8 cellular contexts compared by ENCODE assay signal in the genomic region with DNA sequence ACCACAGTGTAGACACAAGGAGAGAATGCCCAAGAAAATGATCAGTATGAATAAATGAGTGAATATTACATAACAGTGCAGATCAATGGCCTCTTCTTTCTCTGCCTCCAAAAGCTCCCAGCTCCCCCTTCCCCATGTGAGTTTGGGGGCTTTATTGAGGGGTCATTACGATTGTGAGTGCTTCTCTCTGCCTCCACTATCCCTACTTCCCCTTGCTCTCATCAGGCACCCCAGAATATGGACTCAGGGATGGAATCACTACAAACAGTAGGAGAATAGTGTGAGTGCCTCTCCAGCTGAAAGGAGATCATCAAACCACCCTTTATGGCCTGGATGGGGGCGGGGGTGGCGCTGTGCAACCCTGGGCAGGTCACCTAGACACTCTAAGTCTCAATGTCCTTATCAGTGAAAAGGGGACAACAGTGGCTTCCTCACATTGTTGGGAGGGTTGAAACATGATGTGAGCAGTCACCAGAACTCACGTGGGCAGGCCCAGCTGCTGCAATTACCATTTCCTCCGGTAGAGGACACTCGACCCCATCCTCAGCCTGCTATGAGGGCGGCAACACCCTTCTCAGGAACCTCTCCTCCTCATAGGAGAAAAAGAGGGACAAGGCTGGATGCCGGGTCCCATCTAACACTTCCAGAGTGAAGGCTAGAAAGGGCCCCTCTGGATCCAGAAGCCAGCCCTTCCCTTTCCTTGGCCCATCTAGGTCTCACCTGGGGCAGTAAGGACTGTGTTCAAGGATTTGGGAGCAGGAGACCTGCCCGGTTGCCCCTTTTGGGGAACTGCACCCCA. TPM values are rescaled to one million over a fixed set of nuclear protein-coding genes. Genes with fewer than 3 reads are reported as not detected.
DNase-seq lines count a peak whose midpoint lies in the region; ATAC-seq and TF ChIP-seq lines count a peak whose summit lies in the region.

No MANE protein-coding gene starts in this region.

- H3K4me1 Mint-ChIP-seq in activated T-cell treated with anti-CD3 and anti-CD28 coated beads, Interleukin-2, amount 50 U/mL, for 72 hours (ENCODE audit: low read depth), result peaks cover 46% of the 10 kb centered on the region
- H3K4me1 Mint-ChIP-seq in nephron progenitor cell, result peaks cover 29% of the 10 kb centered on the region
- H3K4me1 Mint-ChIP-seq in stimulated activated naive B cell treated with anti-CD40 and anti-IgM and Interleukin-4, amounts not matched to agents 10 μg/mL and 1 μg/mL and 100 μg/mL, for 72 hours, result peaks cover 31 to 47% of the 10 kb centered on the region in 2 donors

- no peak overlapping the region for H3K4me2 ChIP-seq in fibroblast of lung (ENCODE audit: extremely low read depth, insufficient read depth, low read length)

- H3K27ac ChIP-seq in Peyer's patch (no peak overlapping the region), fibroblast of lung (ENCODE audit: insufficient read depth, low read length) (no peak overlapping the region)

- H3K27me3 Mint-ChIP-seq in activated T-cell treated with anti-CD3 and anti-CD28 coated beads, Interleukin-2, amount 50 U/mL, for 72 hours (ENCODE audit: low read depth), result no peaks in the 10 kb centered on the region
- peaks cover 46% of the 10 kb centered on the region for H3K27me3 Mint-ChIP-seq in nephron progenitor cell (ENCODE audit: low read depth, poor library complexity)
- peaks cover 5 to 11% of the 10 kb centered on the region in 2 donors for H3K27me3 Mint-ChIP-seq in stimulated activated naive B cell treated with anti-CD40 and anti-IgM and Interleukin-4, amounts not matched to agents 10 μg/mL and 1 μg/mL and 100 μg/mL, for 72 hours

- H3K9me3 ChIP-seq in Peyer's patch (no peaks in the 10 kb centered on the region), fibroblast of lung (ENCODE audit: control insufficient read depth, insufficient read depth, low read depth, low read length) (no peaks in the 10 kb centered on the region)

- peak; percentile 94 for TF ChIP-seq CTCF in GM10248 (IDR thresholded peaks at IDR 0.05; ENCODE audit: control extremely low read depth, extremely low read depth, low read depth, missing control alignments)
- TF ChIP-seq CTCF in LNCaP clone FGC (IDR thresholded peaks at IDR 0.05; ENCODE audit: control insufficient read depth, extremely low read depth, insufficient read depth), result peak; percentile 96
- TF ChIP-seq CTCF in Peyer's patch (IDR thresholded peaks at IDR 0.05), result peak; percentile 91 to 98 (median 96)
- peak; percentile 96 to 99 for TF ChIP-seq CTCF in fibroblast of lung (conservative IDR thresholded peaks at IDR 0.05 in 1 of 2, IDR thresholded peaks at IDR 0.05 in 1 of 2; ENCODE audit: low read depth in 1 of 2, low read length in 2 of 2)
- TF ChIP-seq CTCF in nephron progenitor cell (IDR thresholded peaks at IDR 0.05), result peak; percentile 95

- H4K20me1 ChIP-seq in fibroblast of lung (ENCODE audit: control insufficient read depth, extremely low read depth, insufficient read depth, low read length), result no peaks in the 10 kb centered on the region

- peak; percentile 48 to 56 for ATAC-seq in activated T-cell treated with anti-CD3 and anti-CD28 coated beads, Interleukin-2, amount 50 U/mL, for 72 hours (replicated peaks in 1 of 2)
- peak; percentile 64 to 70 for ATAC-seq in stimulated activated naive B cell treated with anti-CD40 and anti-IgM and Interleukin-4, amounts not matched to agents 10 μg/mL and 1 μg/mL and 100 μg/mL, for 72 hours (replicated peaks)
- ATAC-seq in HG03139 (IDR thresholded peaks at IDR 0.05; ENCODE audit: unreplicated experiment), result no peak

- no peak overlapping the region for H3K9ac ChIP-seq in fibroblast of lung (ENCODE audit: insufficient read depth, low read length)

- peak; percentile 87 for DNase-seq in GM10248 (ENCODE audit: extremely low spot score)
- DNase-seq in LNCaP clone FGC (ENCODE audit: low read depth), result peak; percentile 35
- DNase-seq in Peyer's patch, result peak; percentile 77 to 92 (median 88)
- DNase-seq in activated T-cell treated with anti-CD3 and anti-CD28 coated beads, Interleukin-2, amount 50 U/mL, for 72 hours, result peak; percentile 86 to 90
- peak; percentile 71 to 80 for DNase-seq in fibroblast of lung (ENCODE audit: low read depth in 2 of 2)
- peak; percentile 82 for DNase-seq in nephron progenitor cell
- DNase-seq in stimulated activated naive B cell treated with anti-CD40 and anti-IgM and Interleukin-4, amounts not matched to agents 10 μg/mL and 1 μg/mL and 100 μg/mL, for 72 hours, result peak; percentile 77

- H3K27ac Mint-ChIP-seq in activated T-cell treated with anti-CD3 and anti-CD28 coated beads, Interleukin-2, amount 50 U/mL, for 72 hours, result peak overlapping the region; percentile 52
- no peak overlapping the region for H3K27ac Mint-ChIP-seq in nephron progenitor cell
- H3K27ac Mint-ChIP-seq in stimulated activated naive B cell treated with anti-CD40 and anti-IgM and Interleukin-4, amounts not matched to agents 10 μg/mL and 1 μg/mL and 100 μg/mL, for 72 hours, result peak overlapping the region; percentile 59

- TF ChIP-seq POLR2A in Peyer's patch (IDR thresholded peaks at IDR 0.05), result no peak

- POLR2A ChIA-PET in GM10248 (lab: Yijun Ruan, JAX), result interaction anchor here (0.6 kb wide), 2 partner anchors 29 to 83 kb away, joined by 3 to 4 read pairs; no protein-coding TSS in a partner anchor

- no peaks in the 10 kb centered on the region for H3K36me3 ChIP-seq in Peyer's patch
- no peaks in the 10 kb centered on the region for H3K36me3 ChIP-seq in fibroblast of lung (ENCODE audit: control insufficient read depth, insufficient read depth, low read length)

- peaks cover 8 to 35% (median 18%) of the 10 kb centered on the region in 4 donors for H3K4me1 ChIP-seq in Peyer's patch
- peaks cover 2% of the 10 kb centered on the region for H3K4me1 ChIP-seq in fibroblast of lung (ENCODE audit: control insufficient read depth, extremely low read depth, insufficient read depth, low read length)

- no peaks in the 10 kb centered on the region for H3K9me3 Mint-ChIP-seq in activated T-cell treated with anti-CD3 and anti-CD28 coated beads, Interleukin-2, amount 50 U/mL, for 72 hours
- H3K9me3 Mint-ChIP-seq in nephron progenitor cell, result no peaks in the 10 kb centered on the region
- H3K9me3 Mint-ChIP-seq in stimulated activated naive B cell treated with anti-CD40 and anti-IgM and Interleukin-4, amounts not matched to agents 10 μg/mL and 1 μg/mL and 100 μg/mL, for 72 hours, result no peaks in the 10 kb centered on the region

- H2AFZ ChIP-seq in fibroblast of lung (ENCODE audit: low read length), result peak overlapping the region; percentile 80

- no peak overlapping the region for H3K4me3 ChIP-seq in LNCaP clone FGC (ENCODE audit: low read depth, low read length)
- no peak overlapping the region for H3K4me3 ChIP-seq in Peyer's patch
- no peak overlapping the region for H3K4me3 ChIP-seq in fibroblast of lung (replicated peaks in 1 of 4; ENCODE audit: control extremely low read depth in 1 of 4, insufficient read depth in 1 of 4, low read depth in 3 of 4, low read length in 4 of 4)

- H3K4me3 Mint-ChIP-seq in activated T-cell treated with anti-CD3 and anti-CD28 coated beads, Interleukin-2, amount 50 U/mL, for 72 hours, result peak overlapping the region; percentile 39 to 68
- H3K4me3 Mint-ChIP-seq in nephron progenitor cell, result no peak overlapping the region
- H3K4me3 Mint-ChIP-seq in stimulated activated naive B cell treated with anti-CD40 and anti-IgM and Interleukin-4, amounts not matched to agents 10 μg/mL and 1 μg/mL and 100 μg/mL, for 72 hours, result no peak overlapping the region

- peaks cover 0 to 26% of the 10 kb centered on the region in 2 donors for H3K27me3 ChIP-seq in Peyer's patch
- H3K27me3 ChIP-seq in fibroblast of lung (ENCODE audit: control insufficient read depth, insufficient read depth, low read length), result peaks cover 28% of the 10 kb centered on the region

- H3K36me3 Mint-ChIP-seq in activated T-cell treated with anti-CD3 and anti-CD28 coated beads, Interleukin-2, amount 50 U/mL, for 72 hours (ENCODE audit: insufficient read depth in 2 of 2), result no peaks in the 10 kb centered on the region
- H3K36me3 Mint-ChIP-seq in nephron progenitor cell (ENCODE audit: low read depth), result no peaks in the 10 kb centered on the region
- H3K36me3 Mint-ChIP-seq in stimulated activated naive B cell treated with anti-CD40 and anti-IgM and Interleukin-4, amounts not matched to agents 10 μg/mL and 1 μg/mL and 100 μg/mL, for 72 hours, result peaks cover 0 to 6% of the 10 kb centered on the region in 2 donors

- CTCF ChIA-PET in GM10248 (lab: Yijun Ruan, JAX), result interaction anchor here (0.7 to 5.7 kb wide), 26 partner anchors 9 to 476 kb away, joined by 3 to 80 read pairs (median 6); a partner anchor contains a TSS

- no peaks in the 10 kb centered on the region for H3K79me2 ChIP-seq in fibroblast of lung (ENCODE audit: control insufficient read depth, insufficient read depth, low read length)

RNA-seq across cellular contexts. Expression of a gene that starts 2.1 kb away (rescaled TPM):
- total RNA-seq in Peyer's patch (1 to 10 TPM in 1 of 4 donors, under 1 TPM in 1, not detected in 2; 0.54 to 3.3 TPM), fibroblast of lung (0.26 and 0.33 TPM in 2 replicates)
- total RNA-seq in activated T-cell treated with anti-CD3 and anti-CD28 coated beads, Interleukin-2, amount 50 U/mL, for 72 hours, result 10 to 100 TPM; 30.3 to 37.4 TPM
- polyA plus RNA-seq in fibroblast of lung, result 0.14 and 0.24 TPM in 2 replicates
- polyA plus RNA-seq in fibroblast of lung (2012), result 0.44 and 0.48 TPM in 2 replicates
- 0.30 and 0.90 TPM in 2 replicates for polyA minus RNA-seq in fibroblast of lung (ENCODE audit: low replicate concordance)

RNA-seq across cellular contexts. Expression of a gene that starts 28.2 kb away (rescaled TPM):
- 100 to 1,000 TPM in 3 of 4 donors, 10 to 100 TPM in 1; 69.2 to 297 (median 190) TPM for total RNA-seq in Peyer's patch
- 100 to 1,000 TPM; 251 to 263 TPM for total RNA-seq in activated T-cell treated with anti-CD3 and anti-CD28 coated beads, Interleukin-2, amount 50 U/mL, for 72 hours
- 17.7 and 20.0 TPM in 2 replicates for total RNA-seq in fibroblast of lung
- 14.3 and 15.4 TPM in 2 replicates for polyA plus RNA-seq in fibroblast of lung
- polyA plus RNA-seq in fibroblast of lung (2012), result 14.2 and 18.2 TPM in 2 replicates
- 17.6 and 34.5 TPM in 2 replicates for polyA minus RNA-seq in fibroblast of lung (ENCODE audit: low replicate concordance)

RNA-seq across cellular contexts. Expression of a gene that starts 53.2 kb away (rescaled TPM):
- total RNA-seq in Peyer's patch (10 to 100 TPM; 10.7 to 55.0 (median 43.2) TPM), fibroblast of lung (4.0 and 4.4 TPM in 2 replicates)
- 10 to 100 TPM; 25.5 to 27.8 TPM for total RNA-seq in activated T-cell treated with anti-CD3 and anti-CD28 coated beads, Interleukin-2, amount 50 U/mL, for 72 hours
- 5.7 and 7.6 TPM in 2 replicates for polyA plus RNA-seq in fibroblast of lung
- 26.6 and 36.9 TPM in 2 replicates for polyA plus RNA-seq in fibroblast of lung (2012)
- 14.4 and 14.9 TPM in 2 replicates for polyA minus RNA-seq in fibroblast of lung (ENCODE audit: low replicate concordance)

Comparison
In these comparisons a context has a peak if more than half of its experiments do, and no peak if none do; other contexts are left out.
1. DNase-seq: peak in every context shown above with its lines; median percentile 88 in Peyer's patch; 88 in activated T-cell treated with anti-CD3 and anti-CD28 coated beads, Interleukin-2, amount 50 U/mL, for 72 hours; 87 in GM10248; 82 in nephron progenitor cell; 77 in stimulated activated naive B cell treated with anti-CD40 and anti-IgM and Interleukin-4, amounts not matched to agents 10 μg/mL and 1 μg/mL and 100 μg/mL, for 72 hours; 76 in fibroblast of lung; 35 in LNCaP clone FGC.
2. H3K4me3 Mint-ChIP-seq: peak in activated T-cell treated with anti-CD3 and anti-CD28 coated beads, Interleukin-2, amount 50 U/mL, for 72 hours (2 of 2); none in nephron progenitor cell (single experiment) and stimulated activated naive B cell treated with anti-CD40 and anti-IgM and Interleukin-4, amounts not matched to agents 10 μg/mL and 1 μg/mL and 100 μg/mL, for 72 hours (0 of 2).
3. RNA of a gene that starts 2.1 kb away (total RNA-seq): 30.3 to 37.4 TPM in activated T-cell treated with anti-CD3 and anti-CD28 coated beads, Interleukin-2, amount 50 U/mL, for 72 hours; 0.54 to 3.3 TPM in Peyer's patch and 0.26 to 0.33 TPM in fibroblast of lung; every median in the first group is over 4 times any median in the second.
4. Peak in every context shown above with its lines, with median percentiles within 50 percentile points of each other: CTCF ChIP-seq.